27 cellular contexts compared by ENCODE assay signal in the genomic region with DNA sequence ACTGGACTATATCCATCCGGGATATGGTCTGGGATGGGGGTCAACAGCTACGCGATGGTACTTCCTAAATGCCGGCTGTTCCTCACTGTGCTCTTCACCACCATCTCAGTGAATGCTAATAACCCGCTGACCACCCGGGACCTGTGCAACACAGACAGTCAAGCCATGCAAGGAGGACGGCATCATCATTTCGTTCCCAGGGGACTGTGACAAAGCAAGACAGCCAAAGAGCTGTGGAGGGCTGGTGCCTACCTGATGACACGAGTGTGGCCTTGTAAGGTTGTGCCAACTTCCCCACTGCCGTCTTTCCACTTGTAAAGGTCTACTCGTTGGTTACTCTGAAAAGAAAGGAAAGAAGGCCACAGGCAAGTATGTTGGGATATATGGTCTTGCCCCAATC.
"Had no signal": no experiment of that assay in that cellular context is flagged by ENCODE, and none has a peak within 500 bp of the region (broad histone marks: within the 10 kb centered on the region; RNA-seq: fewer than 3 reads in every experiment).

No MANE protein-coding gene starts in this region.

- H3K27me3 ChIP-seq: brain microvascular endothelial cell, esophagus squamous epithelium, gastroesophageal sphincter had no signal

- H3K4me3 Mint-ChIP-seq: activated CD4-positive, alpha-beta memory T cell treated with anti-CD3 and anti-CD28 coated beads, Interleukin-2, amount 10 ng/mL, durations not matched to agents 7 days and 5 days; activated CD4-positive, alpha-beta T cell treated with anti-CD3 and anti-CD28 coated beads, Interleukin-2, amount 10 ng/mL, durations not matched to agents 7 days and 5 days; activated naive CD8-positive, alpha-beta T cell; activated T-helper 17 cell treated with anti-CD3 and anti-CD28 coated beads, Interleukin-2, amount 50 U/mL, for 72 hours; effector memory CD8-positive, alpha-beta T cell; WTC11 had no signal

- H3K9me3 Mint-ChIP-seq: activated CD4-positive, alpha-beta memory T cell treated with anti-CD3 and anti-CD28 coated beads, Interleukin-2, amount 10 ng/mL, durations not matched to agents 7 days and 5 days; activated CD4-positive, alpha-beta T cell treated with anti-CD3 and anti-CD28 coated beads, Interleukin-2, amount 10 ng/mL, durations not matched to agents 7 days and 5 days; activated T-helper 17 cell treated with anti-CD3 and anti-CD28 coated beads, Interleukin-2, amount 50 U/mL, for 72 hours; effector memory CD8-positive, alpha-beta T cell; WTC11 had no signal

- DNase-seq: activated CD4-positive, alpha-beta memory T cell treated with anti-CD3 and anti-CD28 coated beads, Interleukin-2, amount 10 ng/mL, durations not matched to agents 7 days and 5 days; activated CD4-positive, alpha-beta T cell treated with anti-CD3 and anti-CD28 coated beads for 1 hour; activated CD4-positive, alpha-beta T cell treated with anti-CD3 and anti-CD28 coated beads for 4 hours; activated CD4-positive, alpha-beta T cell treated with anti-CD3 and anti-CD28 coated beads, Interleukin-2, amount 10 ng/mL, durations not matched to agents 7 days and 5 days; activated CD4-positive, alpha-beta T cell treated with anti-CD3 and anti-CD28 coated beads, Interleukin-2, amount 50 U/mL, for 4 hours; activated effector memory CD4-positive, alpha-beta T cell treated with Interleukin-2 at 50 U/mL for 16 hours; activated gamma-delta T cell treated with Interleukin-2 at 50 U/mL for 16 hours; activated naive CD4-positive, alpha-beta T cell treated with anti-CD3 and anti-CD28 coated beads, Interleukin-2, amount 50 U/mL, for 16 hours; activated naive CD4-positive, alpha-beta T cell treated with Interleukin-2 at 50 U/mL for 16 hours; activated T-cell treated with anti-CD3 and anti-CD28 coated beads, Interleukin-2, amount 50 U/mL, for 1 hour; amniotic stem cell; anterior cingulate cortex; brain microvascular endothelial cell; caudate nucleus; cortex of kidney; dermis blood vessel endothelial cell; effector CD4-positive, alpha-beta T cell; effector memory CD8-positive, alpha-beta T cell; esophagus squamous epithelium; foreskin melanocyte; T-helper 2 cell had no signal

- H3K4me1 ChIP-seq: gastroesophageal sphincter had no signal

- H3K27me3 Mint-ChIP-seq: activated CD4-positive, alpha-beta memory T cell treated with anti-CD3 and anti-CD28 coated beads, Interleukin-2, amount 10 ng/mL, durations not matched to agents 7 days and 5 days; activated CD4-positive, alpha-beta T cell treated with anti-CD3 and anti-CD28 coated beads, Interleukin-2, amount 10 ng/mL, durations not matched to agents 7 days and 5 days; activated naive CD8-positive, alpha-beta T cell; activated T-helper 17 cell treated with anti-CD3 and anti-CD28 coated beads, Interleukin-2, amount 50 U/mL, for 72 hours; effector memory CD8-positive, alpha-beta T cell had no signal

- ATAC-seq: activated T-helper 17 cell treated with anti-CD3 and anti-CD28 coated beads, Interleukin-2, amount 50 U/mL, for 72 hours; effector memory CD8-positive, alpha-beta T cell; gastroesophageal sphincter; WTC11 had no signal

- H3K4me1 Mint-ChIP-seq: activated CD4-positive, alpha-beta memory T cell treated with anti-CD3 and anti-CD28 coated beads, Interleukin-2, amount 10 ng/mL, durations not matched to agents 7 days and 5 days; activated CD4-positive, alpha-beta T cell treated with anti-CD3 and anti-CD28 coated beads, Interleukin-2, amount 10 ng/mL, durations not matched to agents 7 days and 5 days had no signal

- H3K4me3 ChIP-seq: esophagus squamous epithelium, gastroesophageal sphincter had no signal

- H3K27ac ChIP-seq: brain microvascular endothelial cell, epithelial cell of prostate, esophagus squamous epithelium, gastroesophageal sphincter, VCaP had no signal

- H3K9me3 ChIP-seq: esophagus squamous epithelium, gastroesophageal sphincter had no signal

- H3K27ac Mint-ChIP-seq: activated CD4-positive, alpha-beta memory T cell treated with anti-CD3 and anti-CD28 coated beads, Interleukin-2, amount 10 ng/mL, durations not matched to agents 7 days and 5 days; activated CD4-positive, alpha-beta T cell treated with anti-CD3 and anti-CD28 coated beads, Interleukin-2, amount 10 ng/mL, durations not matched to agents 7 days and 5 days; activated naive CD8-positive, alpha-beta T cell; activated T-helper 17 cell treated with anti-CD3 and anti-CD28 coated beads, Interleukin-2, amount 50 U/mL, for 72 hours; effector memory CD8-positive, alpha-beta T cell; WTC11 had no signal
